7 cellular contexts compared by ENCODE assay signal in the genomic region with DNA sequence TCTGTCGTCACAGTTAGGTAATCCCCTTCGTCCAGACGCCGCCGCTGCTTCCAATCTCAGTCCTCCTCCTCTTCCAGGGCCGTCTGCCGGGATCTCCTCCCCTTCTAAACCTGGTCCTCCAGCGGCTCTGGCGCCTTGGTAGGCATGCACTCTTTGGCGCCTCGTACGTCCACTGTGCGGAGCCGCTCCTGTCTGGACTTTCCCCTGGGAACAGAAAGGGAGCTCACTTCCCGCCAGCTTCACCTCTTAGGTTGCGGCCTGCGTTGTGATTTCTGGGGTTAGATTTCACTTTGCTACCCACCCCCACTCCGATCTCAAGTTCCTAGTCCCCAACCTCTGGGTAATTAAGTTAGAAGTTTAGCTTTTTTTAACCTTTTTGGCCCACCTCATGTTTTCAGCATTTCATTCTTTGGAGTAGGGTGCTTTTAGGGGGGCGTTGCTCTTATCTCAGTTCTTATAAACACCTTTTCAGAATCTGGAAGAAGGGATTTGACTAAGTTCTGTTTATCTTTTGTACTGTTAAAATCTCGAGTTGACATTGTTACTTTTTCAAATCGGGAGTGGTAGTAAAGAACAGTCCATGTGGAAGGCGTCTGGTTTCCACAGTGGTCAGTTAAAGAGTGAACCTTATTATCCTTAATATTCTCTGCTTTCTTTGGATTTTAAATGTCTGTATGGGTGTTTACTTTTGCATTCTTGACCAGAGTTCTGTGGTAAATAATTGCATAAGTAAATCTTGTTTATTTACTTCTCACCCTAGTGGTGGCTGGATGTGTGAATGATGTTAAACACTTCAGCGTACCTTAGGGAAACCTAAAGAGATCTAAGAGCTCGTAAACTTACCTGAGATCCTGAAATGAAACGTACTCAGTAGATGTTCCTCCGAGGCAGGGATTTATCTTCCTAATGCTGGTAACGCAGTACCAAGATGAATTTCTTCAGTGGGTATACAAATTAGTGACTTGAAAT. TPM values are rescaled to one million over a fixed set of nuclear protein-coding genes. Genes with fewer than 3 reads are reported as not detected.
DNase-seq lines count a peak whose midpoint lies in the region; ATAC-seq lines count a peak whose summit lies in the region.

No MANE protein-coding gene starts in this region.

- H3K4me1 ChIP-seq in Karpas-422 (ENCODE audit: low read length) (peaks cover 16% of the 10 kb centered on the region), neuron (ENCODE audit: insufficient read depth, low read length) (peaks cover 7% of the 10 kb centered on the region)

- H3K4me2 ChIP-seq in Karpas-422 (ENCODE audit: low read depth, low read length, poor library complexity, severe bottlenecking), result peak overlapping the region; percentile 79

- H4K20me1 ChIP-seq in Karpas-422 (ENCODE audit: insufficient read depth, low read depth, low read length), result peaks cover 11% of the 10 kb centered on the region; the same call in 1 of the 2 replicates

- peaks cover 29% of the 10 kb centered on the region for H3K4me1 Mint-ChIP-seq in T-helper 17 cell

- H3K9me3 ChIP-seq in Karpas-422 (ENCODE audit: low read length) (no peaks in the 10 kb centered on the region), T-helper 17 cell (ENCODE audit: control insufficient read depth, low read length, poor library complexity, severe bottlenecking) (no peaks in the 10 kb centered on the region), neuron (ENCODE audit: low read length) (no peaks in the 10 kb centered on the region)

- H3K36me3 ChIP-seq in Karpas-422 (ENCODE audit: insufficient read depth, low read length) (peaks cover 14% of the 10 kb centered on the region), neuron (ENCODE audit: insufficient read depth, low read length) (peaks cover 9% of the 10 kb centered on the region)

- H2AFZ ChIP-seq in Karpas-422 (ENCODE audit: low read length) (peak overlapping the region; percentile 66; the same call in 1 of the 2 replicates), neuron (ENCODE audit: low read depth, low read length) (peak overlapping the region; percentile 92)

- peak overlapping the region; percentile 100 for H3K27ac Mint-ChIP-seq in T-helper 17 cell

- no peaks in the 10 kb centered on the region for H3K9me2 ChIP-seq in Karpas-422 (replicated peaks; ENCODE audit: insufficient read depth, low read length)

- H3K27me3 ChIP-seq in Karpas-422 (ENCODE audit: low read length) (no peaks in the 10 kb centered on the region), neuron (ENCODE audit: insufficient read depth, low read length) (no peaks in the 10 kb centered on the region)

- DNase-seq in EH (ENCODE audit: low read depth) (peak; percentile 79), Karpas-422 (peak; percentile 79), T-helper 17 cell (no peak), fibroblast of peridontal ligament (ENCODE audit: extremely low read depth) (peak; percentile 6), Kasumi-1 (lab: John Stamatoyannopoulos, UW) (no peak)

- peaks cover 6% of the 10 kb centered on the region for H3K36me3 Mint-ChIP-seq in T-helper 17 cell (ENCODE audit: low read depth)

- peaks cover 72% of the 10 kb centered on the region for H3K79me2 ChIP-seq in Karpas-422 (ENCODE audit: low read length)

- peak overlapping the region; percentile 91 for H3K9ac ChIP-seq in Karpas-422 (ENCODE audit: low read length)

- H3K27me3 Mint-ChIP-seq in T-helper 17 cell, result no peaks in the 10 kb centered on the region

- H3K4me3 Mint-ChIP-seq in T-helper 17 cell, result peak overlapping the region; percentile 100

- peak overlapping the region; percentile 91 for H3K27ac ChIP-seq in Karpas-422 (ENCODE audit: low read length)

- H3K4me3 ChIP-seq in Karpas-422 (ENCODE audit: low read length) (peak overlapping the region; percentile 83), neuron (ENCODE audit: low read length) (peak overlapping the region; percentile 94)

- ATAC-seq in GM21528 (IDR thresholded peaks at IDR 0.05; ENCODE audit: low FRiP score, unreplicated experiment) (peak; percentile 30), T-helper 17 cell (peak; percentile 7)

RNA-seq across cellular contexts. Expression of a gene that starts 0.6 kb away (rescaled TPM):
- total RNA-seq in Karpas-422 (2014; rRNA removed; shearing (Covaris generic); ENCODE audit: low replicate concordance), result 84.2 and 136 TPM in 2 replicates
- total RNA-seq in T-helper 17 cell, result 10 to 100 TPM; 73.4 to 78.6 TPM

Comparison
In these comparisons a context has a peak if more than half of its experiments do, and no peak if none do; other contexts are left out.
1. DNase-seq: peak in EH (single experiment), Karpas-422 (single experiment) and fibroblast of peridontal ligament (single experiment); none in T-helper 17 cell (0 of 3) and Kasumi-1 (0 of 2).